In the genomic region with DNA sequence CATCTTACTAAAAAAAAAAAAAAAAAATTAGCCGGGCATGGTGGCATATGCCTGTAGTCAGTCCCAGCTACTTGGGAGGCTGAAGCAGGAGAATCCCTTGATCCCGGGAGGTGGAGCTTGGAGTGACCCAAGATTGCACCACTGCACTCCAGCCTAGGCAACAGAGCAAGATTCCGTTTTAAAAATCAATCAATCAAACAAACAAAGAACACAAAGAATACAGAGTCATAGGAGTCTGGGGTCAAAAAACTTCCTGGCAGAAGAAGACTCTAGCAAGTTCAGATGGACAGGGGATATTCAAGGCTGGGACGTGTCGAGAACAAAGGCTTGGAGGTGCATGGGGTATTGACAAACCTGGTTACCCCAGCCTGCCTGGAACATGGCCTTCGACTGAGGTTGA, we compare ENCODE assay signal across 24 cellular contexts.
DNase-seq lines count a peak whose midpoint lies in the region; ATAC-seq, FAIRE-seq and TF ChIP-seq lines count a peak whose summit lies in the region.
"Had no signal": no experiment of that assay in that cellular context is flagged by ENCODE, and none has a peak within 500 bp of the region (broad histone marks: within the 10 kb centered on the region; RNA-seq: fewer than 3 reads in every experiment).

No MANE protein-coding gene starts in this region.

- in situ Hi-C loops in HepG2 (cut with HindIII; ENCODE audit: extremely low pct_ligation_motif_present, low pct_unique_long_range_greater_than_20kb), result no loop called here

- no peaks in the 10 kb centered on the region for H3K79me1 ChIP-seq in trophoblast cell (ENCODE audit: low read length)

- H3K27ac Mint-ChIP-seq in neural crest cell (ENCODE audit: unreplicated experiment), result peak overlapping the region; percentile 70
- H3K27ac Mint-ChIP-seq: B cell; CD4-positive, alpha-beta T cell; CD8-positive, alpha-beta T cell had no signal

- DNase-seq in HepG2 (ENCODE audit: low spot score) (no peak), left lobe of liver (ENCODE audit: low spot score) (no peak), neural crest cell (ENCODE audit: low read depth, low spot score) (no peak), trophoblast cell (no peak), GM12891 (ENCODE audit: insufficient read length, low spot score) (no peak), small intestine (no peak)
- DNase-seq in stimulated activated CD4-positive, alpha-beta T cell treated with anti-CD3 and anti-CD28 coated beads, Interleukin-4, amount 100 ng/mL, for 24 hours, result no peak
- DNase-seq: AML-193; Caco-2; Calu3; CD4-positive, alpha-beta T cell; CD8-positive, alpha-beta T cell; DMS79 treated with DMSO at 0.1 percent for 48 hours; GF-D8 had no signal

- peak overlapping the region; percentile 30 for H2BK12ac ChIP-seq in trophoblast cell (ENCODE audit: low read length)

- H3K4me3 Mint-ChIP-seq in neural crest cell, result no peak overlapping the region
- H3K4me3 Mint-ChIP-seq: B cell; CD4-positive, alpha-beta T cell; CD8-positive, alpha-beta T cell had no signal

- H3K9me3 ChIP-seq in liver (ENCODE audit: control insufficient read depth in 4 of 4, low read length in 3 of 4) (no peaks in the 10 kb centered on the region), HepG2 (ENCODE audit: low read length) (no peaks in the 10 kb centered on the region), trophoblast cell (ENCODE audit: insufficient read depth, low read depth, low read length) (peaks cover 4% of the 10 kb centered on the region), small intestine (ENCODE audit: control insufficient read depth, low read depth) (no peaks in the 10 kb centered on the region)
- H3K9me3 ChIP-seq: A549, Caco-2 had no signal

- ATAC-seq in HepG2, result no peak
- peak; percentile 78 for ATAC-seq in left lobe of liver
- ATAC-seq: A549; CD8-positive, alpha-beta T cell had no signal

- H4K8ac ChIP-seq in trophoblast cell (ENCODE audit: low read depth, low read length), result no peak overlapping the region

- H2BK120ac ChIP-seq in trophoblast cell (ENCODE audit: insufficient read depth, low read length, poor library complexity), result no peak overlapping the region

- no peak for TF ChIP-seq RAD21 in liver (IDR thresholded peaks at IDR 0.05)
- no peak for TF ChIP-seq RAD21 in HepG2 (CRISPR knock-in tag; IDR thresholded peaks at IDR 0.05)

- WGBS in liver, result 47% methylated on average over 6 of the region's 6 CpGs
- 4% methylated on average over 6 of the region's 6 CpGs for WGBS in HepG2 (ENCODE audit: low lambda C conversion rate)
- no CpG with 5 or more reads among the region's 6 CpGs for WGBS in trophoblast cell (ENCODE audit: extremely low coverage, insufficient coverage, insufficient read length)
- WGBS in small intestine, 3 donors, result 82 to 87% (median 86%) methylated on average over 6 of the region's 6 CpGs

- TF ChIP-seq POLR2A in HepG2 (IDR thresholded peaks at IDR 0.05; ENCODE audit: insufficient read depth in 1 of 2, low read depth in 2 of 2, low read length in 2 of 2), result no peak
- no peak for TF ChIP-seq POLR2A in GM12891 (IDR thresholded peaks at IDR 0.05; ENCODE audit: low read depth, low read length)

- POLR2A ChIA-PET in HepG2 (lab: Yijun Ruan, JAX), result no interaction called here

- TF ChIP-seq EP300 in HepG2 (IDR thresholded peaks at IDR 0.05; ENCODE audit: low read depth in 2 of 2, low read length in 2 of 2) (no peak), HepG2 (CRISPR knock-in tag; IDR thresholded peaks at IDR 0.05; ENCODE audit: borderline replicate concordance) (no peak)

- no peak overlapping the region for H4K12ac ChIP-seq in trophoblast cell (ENCODE audit: low read depth, low read length)

- no peak overlapping the region for H3K14ac ChIP-seq in trophoblast cell (ENCODE audit: low read length)

- no peaks in the 10 kb centered on the region for H3K4me1 Mint-ChIP-seq in neural crest cell
- H3K4me1 Mint-ChIP-seq: B cell had no signal

- no peak overlapping the region for H3K4me3 ChIP-seq in liver (ENCODE audit: low read depth in 1 of 3, low read length in 3 of 3)
- no peak overlapping the region for H3K4me3 ChIP-seq in HepG2 (replicated peaks in 1 of 3; ENCODE audit: insufficient read depth in 1 of 3, low read depth in 2 of 3, low read length in 3 of 3)
- no peak overlapping the region for H3K4me3 ChIP-seq in trophoblast cell (ENCODE audit: low read depth, low read length)
- no peak overlapping the region for H3K4me3 ChIP-seq in small intestine (ENCODE audit: low read depth in 1 of 2, low read length in 2 of 2)
- H3K4me3 ChIP-seq: A549; BLaER1 treated with 17β-estradiol and CSF1 and Interleukin-3, amounts not matched to agents 10 nM and 100 nM had no signal

- H3K9ac ChIP-seq in liver (ENCODE audit: low read depth in 1 of 2, low read length in 2 of 2), result no peak overlapping the region
- no peak overlapping the region for H3K9ac ChIP-seq in HepG2 (ENCODE audit: insufficient read depth, low read depth, low read length)
- H3K9ac ChIP-seq in trophoblast cell (ENCODE audit: low read length), result no peak overlapping the region
- H3K9ac ChIP-seq: BLaER1 treated with 17β-estradiol and CSF1 and Interleukin-3, amounts not matched to agents 10 nM and 100 nM had no signal

- H2AFZ ChIP-seq in HepG2 (ENCODE audit: low read length) (no peak overlapping the region), trophoblast cell (ENCODE audit: insufficient read depth, low read length, poor library complexity) (no peak overlapping the region)

- H4K91ac ChIP-seq in trophoblast cell (ENCODE audit: low read depth, low read length), result no peak overlapping the region

- no peaks in the 10 kb centered on the region for H3K36me3 ChIP-seq in liver (ENCODE audit: control insufficient read depth in 4 of 4, insufficient read depth in 3 of 4, low read depth in 1 of 4, low read length in 3 of 4)
- no peaks in the 10 kb centered on the region for H3K36me3 ChIP-seq in HepG2 (replicated peaks in 1 of 2; ENCODE audit: control insufficient read depth in 1 of 2, insufficient read depth in 2 of 2, low read length in 2 of 2)
- H3K36me3 ChIP-seq in trophoblast cell (ENCODE audit: control insufficient read depth in 1 of 2, insufficient read depth in 2 of 2, low read length in 2 of 2), result no peaks in the 10 kb centered on the region
- no peaks in the 10 kb centered on the region for H3K36me3 ChIP-seq in small intestine (ENCODE audit: control insufficient read depth in 2 of 2, insufficient read depth in 2 of 2, low read length in 2 of 2)
- H3K36me3 ChIP-seq: BLaER1 treated with 17β-estradiol and CSF1 and Interleukin-3, amounts not matched to agents 10 nM and 100 nM had no signal

- TF ChIP-seq CTCF in liver (IDR thresholded peaks at IDR 0.05; ENCODE audit: low read depth, low read length, missing input control), result no peak
- TF ChIP-seq CTCF in HepG2 (CRISPR knock-in tag; IDR thresholded peaks at IDR 0.05), result no peak
- no peak for TF ChIP-seq CTCF in neural crest cell (conservative IDR thresholded peaks at IDR 0.05)

- FAIRE-seq in HepG2 (lab: Jason Lieb, UNC), result no peak
- no peak for FAIRE-seq in GM12891 (lab: Jason Lieb, UNC)
- FAIRE-seq in small intestine (lab: Jason Lieb, UNC), result no peak
- FAIRE-seq: A549, D721Med, G401.6, GM12892, GM18507 had no signal

- no peak overlapping the region for H3K18ac ChIP-seq in trophoblast cell (ENCODE audit: low read length)

- peaks cover 0 to 5% (median 3%) of the 10 kb centered on the region in 4 donors for H3K4me1 ChIP-seq in liver (ENCODE audit: control insufficient read depth in 4 of 4, insufficient read depth in 4 of 4, low read length in 3 of 4)
- H3K4me1 ChIP-seq in HepG2 (ENCODE audit: insufficient read depth, low read length), result no peaks in the 10 kb centered on the region
- no peaks in the 10 kb centered on the region for H3K4me1 ChIP-seq in trophoblast cell (ENCODE audit: control insufficient read depth in 1 of 2, insufficient read depth in 2 of 2, low read length in 2 of 2)
- H3K4me1 ChIP-seq in small intestine (ENCODE audit: control insufficient read depth in 2 of 2, insufficient read depth in 1 of 2, low read depth in 1 of 2, low read length in 1 of 2), result no peaks in the 10 kb centered on the region
- H3K4me1 ChIP-seq: A549, Caco-2 had no signal

- H2BK5ac ChIP-seq in trophoblast cell (ENCODE audit: low read depth, low read length, poor library complexity), result no peak overlapping the region

- H3K4me2 ChIP-seq in HepG2 (ENCODE audit: low read depth, low read length) (no peak overlapping the region), trophoblast cell (ENCODE audit: low read length) (no peak overlapping the region)
- H3K4me2 ChIP-seq: A549; BLaER1 treated with 17β-estradiol and CSF1 and Interleukin-3, amounts not matched to agents 10 nM and 100 nM had no signal

- no peak overlapping the region for H3K4ac ChIP-seq in trophoblast cell (ENCODE audit: low read depth, low read length)

- no peaks in the 10 kb centered on the region for H3K27me3 Mint-ChIP-seq in neural crest cell (ENCODE audit: low read depth)

- H3K9me3 Mint-ChIP-seq in neural crest cell, result no peaks in the 10 kb centered on the region
- H3K9me3 Mint-ChIP-seq: CD4-positive, alpha-beta T cell; CD8-positive, alpha-beta T cell had no signal

- H3K79me2 ChIP-seq in HepG2 (ENCODE audit: insufficient read depth, low read length) (no peaks in the 10 kb centered on the region), trophoblast cell (ENCODE audit: control insufficient read depth, insufficient read depth, low read length, poor library complexity) (no peaks in the 10 kb centered on the region)

- no TSS peak for BruUV-seq in HepG2 (replicated peaks; lab: Mats Ljungman, UMichigan)

- no peaks in the 10 kb centered on the region for H4K20me1 ChIP-seq in HepG2 (ENCODE audit: insufficient read depth, low read length)
- H4K20me1 ChIP-seq: BLaER1 treated with 17β-estradiol and CSF1 and Interleukin-3, amounts not matched to agents 10 nM and 100 nM had no signal

- H3K36me3 Mint-ChIP-seq in neural crest cell (ENCODE audit: low read depth), result no peaks in the 10 kb centered on the region
- H3K36me3 Mint-ChIP-seq: CD8-positive, alpha-beta T cell had no signal

- H3K23ac ChIP-seq in trophoblast cell (ENCODE audit: low read length), result no peak overlapping the region

- no peaks in the 10 kb centered on the region for H3K27me3 ChIP-seq in liver (ENCODE audit: control insufficient read depth in 4 of 4, insufficient read depth in 4 of 4, low read length in 3 of 4)
- H3K27me3 ChIP-seq in HepG2 (ENCODE audit: control insufficient read depth in 1 of 2, insufficient read depth in 2 of 2, low read length in 2 of 2), result no peaks in the 10 kb centered on the region
- H3K27me3 ChIP-seq in trophoblast cell (ENCODE audit: insufficient read depth, low read length), result no peaks in the 10 kb centered on the region
- H3K27me3 ChIP-seq in small intestine (ENCODE audit: control insufficient read depth in 2 of 2, insufficient read depth in 2 of 2, low read length in 2 of 2), result no peaks in the 10 kb centered on the region
- H3K27me3 ChIP-seq: BLaER1 treated with 17β-estradiol and CSF1 and Interleukin-3, amounts not matched to agents 10 nM and 100 nM had no signal

- no peak overlapping the region for H3K27ac ChIP-seq in liver (ENCODE audit: low read depth in 1 of 2, low read length in 2 of 2)
- H3K27ac ChIP-seq in HepG2 (ENCODE audit: extremely low read length, insufficient read depth, low read length), result no peak overlapping the region
- H3K27ac ChIP-seq in trophoblast cell (ENCODE audit: low read depth, low read length), result no peak overlapping the region
- H3K27ac ChIP-seq in small intestine (ENCODE audit: low read depth in 1 of 2, low read length in 1 of 2), result no peak overlapping the region
- H3K27ac ChIP-seq: 22Rv1; A549; BLaER1 treated with 17β-estradiol and CSF1 and Interleukin-3, amounts not matched to agents 10 nM and 100 nM; C4-2B had no signal

- H2AK5ac ChIP-seq in trophoblast cell (ENCODE audit: low read length), result no peak overlapping the region

- intact Hi-C loops in HepG2 (cut with micrococcal nuclease; ENCODE audit: unreplicated experiment), result no loop called here

- CTCF ChIA-PET in HepG2 (lab: Yijun Ruan, JAX; ENCODE audit: low intra/inter-chr PET ratio, low total read pairs), result no interaction called here
